Comparison of ENCODE assay signal across 17 cellular contexts in genomic region chr2:33607905-33608304, GRCh38.
"Had no signal": no experiment of that assay in that cellular context is flagged by ENCODE, and none has a peak within 500 bp of the region (broad histone marks: within the 10 kb centered on the region; RNA-seq: fewer than 3 reads in every experiment).

No MANE protein-coding gene starts in this region.

- H3K36me3 ChIP-seq: brain microvascular endothelial cell, prostate gland, thoracic aorta had no signal

- DNase-seq: activated gamma-delta T cell; activated naive CD8-positive, alpha-beta T cell treated with anti-CD3 and anti-CD28 coated beads for 36 hours; activated T-cell treated with anti-CD3 and anti-CD28 coated beads, Interleukin-2, amount 50 U/mL, for 24 hours; brain microvascular endothelial cell; left colon; mammary epithelial cell; natural killer cell; stimulated activated CD4-positive, alpha-beta T cell treated with anti-CD3 and anti-CD28 coated beads, Interleukin-15, amount 100 ng/mL, for 24 hours; stimulated activated CD4-positive, alpha-beta T cell treated with anti-CD3 and anti-CD28 coated beads, Interleukin-4, amount 100 ng/mL, for 24 hours had no signal

- H3K4me1 ChIP-seq: prostate gland had no signal

- H3K9me3 Mint-ChIP-seq: activated naive CD8-positive, alpha-beta T cell treated with anti-CD3 and anti-CD28 coated beads for 36 hours; activated T-cell treated with anti-CD3 and anti-CD28 coated beads, Interleukin-2, amount 50 U/mL, for 24 hours; natural killer cell; stimulated activated naive CD8-positive, alpha-beta T cell treated with anti-CD3 and anti-CD28 coated beads, Interleukin-15, Interleukin-2, amounts not matched to agents 100 ng/mL and 50 ng/mL, for 24 hours; T-helper 2 cell treated with Interferon-gamma antibody and Interleukin-4, amounts not matched to agents 5 μg/mL and 100 μg/mL, for 36 hours had no signal

- H3K27me3 ChIP-seq: brain microvascular endothelial cell had no signal

- H3K27me3 Mint-ChIP-seq: activated naive CD8-positive, alpha-beta T cell treated with anti-CD3 and anti-CD28 coated beads for 36 hours; activated T-cell treated with anti-CD3 and anti-CD28 coated beads, Interleukin-2, amount 50 U/mL, for 24 hours; stimulated activated naive CD8-positive, alpha-beta T cell treated with anti-CD3 and anti-CD28 coated beads, Interleukin-15, Interleukin-2, amounts not matched to agents 100 ng/mL and 50 ng/mL, for 24 hours had no signal

- H3K27ac Mint-ChIP-seq: activated naive CD8-positive, alpha-beta T cell treated with anti-CD3 and anti-CD28 coated beads for 36 hours; activated T-cell treated with anti-CD3 and anti-CD28 coated beads, Interleukin-2, amount 50 U/mL, for 24 hours; natural killer cell; stimulated activated naive CD8-positive, alpha-beta T cell treated with anti-CD3 and anti-CD28 coated beads, Interleukin-15, Interleukin-2, amounts not matched to agents 100 ng/mL and 50 ng/mL, for 24 hours; T-helper 2 cell treated with Interferon-gamma antibody and Interleukin-4, amounts not matched to agents 5 μg/mL and 100 μg/mL, for 36 hours had no signal

- H3K36me3 Mint-ChIP-seq: natural killer cell had no signal

- H3K4me1 Mint-ChIP-seq: activated naive CD8-positive, alpha-beta T cell treated with anti-CD3 and anti-CD28 coated beads for 36 hours; natural killer cell had no signal

- FAIRE-seq: endometrium, urothelium cell line had no signal

- ATAC-seq: activated CD4-positive, CD25-positive, alpha-beta regulatory T cell treated with anti-CD3 and anti-CD28 coated beads, Interleukin-2, amount 50 U/mL, for 24 hours; esophagus mucosa; left colon; natural killer cell had no signal

- H3K9me3 ChIP-seq: prostate gland, thoracic aorta had no signal

- H3K4me3 ChIP-seq: prostate gland, thoracic aorta had no signal

- H3K27ac ChIP-seq: brain microvascular endothelial cell, prostate gland, thoracic aorta had no signal

- H3K4me3 Mint-ChIP-seq: activated naive CD8-positive, alpha-beta T cell treated with anti-CD3 and anti-CD28 coated beads for 36 hours; activated T-cell treated with anti-CD3 and anti-CD28 coated beads, Interleukin-2, amount 50 U/mL, for 24 hours; natural killer cell; stimulated activated naive CD8-positive, alpha-beta T cell treated with anti-CD3 and anti-CD28 coated beads, Interleukin-15, Interleukin-2, amounts not matched to agents 100 ng/mL and 50 ng/mL, for 24 hours; T-helper 2 cell treated with Interferon-gamma antibody and Interleukin-4, amounts not matched to agents 5 μg/mL and 100 μg/mL, for 36 hours had no signal
